Comparison of ENCODE assay signal across 8 cellular contexts in the genomic region with DNA sequence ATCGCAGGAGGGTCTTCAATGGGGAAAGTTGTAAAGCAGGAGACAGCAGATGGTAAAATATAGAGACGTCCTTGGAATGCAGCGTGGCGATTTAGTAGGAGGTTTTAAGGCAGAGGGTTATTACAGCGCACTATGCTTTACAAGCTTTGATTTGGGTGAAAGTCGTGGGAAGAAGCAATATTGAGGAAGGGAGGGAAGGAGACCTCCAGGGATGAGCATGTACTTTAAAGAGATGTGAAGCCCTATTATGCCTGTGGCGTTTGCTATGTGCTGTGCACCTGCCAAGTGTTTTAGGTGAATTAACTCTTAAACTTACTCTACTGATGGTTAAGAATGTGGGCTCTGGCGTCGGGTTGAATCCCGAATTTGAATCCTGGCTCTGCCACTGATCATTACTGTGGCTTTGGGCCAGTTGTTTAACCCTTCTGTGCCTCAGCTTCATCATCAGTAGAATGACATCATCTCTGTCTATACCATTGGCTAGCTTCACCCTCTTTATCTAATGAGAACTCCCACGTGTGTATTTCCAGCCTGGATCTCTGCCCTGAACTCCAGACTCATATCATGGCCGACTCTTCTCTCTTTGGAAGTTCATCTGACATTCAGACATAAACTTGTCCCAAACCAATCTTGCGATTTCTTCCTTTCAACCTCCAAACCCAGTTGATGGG. TPM values are rescaled to one million over a fixed set of nuclear protein-coding genes. Genes with fewer than 3 reads are reported as not detected.
DNase-seq lines count a peak whose midpoint lies in the region; ATAC-seq and TF ChIP-seq lines count a peak whose summit lies in the region.

No MANE protein-coding gene starts in this region.

- H3K27ac ChIP-seq in PC-3 (ENCODE audit: low read length) (no peak overlapping the region), fibroblast of lung (ENCODE audit: insufficient read depth, low read length) (peak overlapping the region; percentile 53), rectal smooth muscle tissue (ENCODE audit: low read depth, low read length) (peak overlapping the region; percentile 62)

- POLR2A ChIA-PET in PC-3 (lab: Charles Lee; ENCODE audit: unreplicated experiment): no interaction called here

- peak overlapping the region; percentile 76 for H2AFZ ChIP-seq in PC-3 (ENCODE audit: low read length)
- peak overlapping the region; percentile 37 for H2AFZ ChIP-seq in fibroblast of lung (ENCODE audit: low read length)

- H3K9me2 ChIP-seq in PC-3 (replicated peaks; ENCODE audit: low read length): no peaks in the 10 kb centered on the region

- DNase-seq in ELR (ENCODE audit: low read depth): peak; percentile 44
- DNase-seq in PC-3: no peak
- DNase-seq in fibroblast of lung (ENCODE audit: low read depth in 2 of 2): peak in 1 of 2 donors; percentile 67
- DNase-seq in COLO829 (ENCODE audit: low spot score): no peak
- DNase-seq in GM20000 (ENCODE audit: low spot score): no peak
- no peak for DNase-seq in NCI-H128 (lab: John Stamatoyannopoulos, UW; ENCODE audit: unreplicated experiment)

- H3K79me2 ChIP-seq in PC-3 (ENCODE audit: low read length): peaks cover 10% of the 10 kb centered on the region; the same call in 1 of the 2 replicates
- no peaks in the 10 kb centered on the region for H3K79me2 ChIP-seq in fibroblast of lung (ENCODE audit: control insufficient read depth, insufficient read depth, low read length)

- H3K4me2 ChIP-seq in PC-3 (ENCODE audit: low read length) (peak overlapping the region; percentile 85), fibroblast of lung (ENCODE audit: extremely low read depth, insufficient read depth, low read length) (peak overlapping the region; percentile 64)

- CTCF ChIA-PET in PC-3 (lab: Charles Lee): interaction anchor here (0.7 kb wide), 1 partner anchor 14 kb away, joined by 3 read pairs; no protein-coding TSS in a partner anchor

- no peaks in the 10 kb centered on the region for H3K9me3 ChIP-seq in PC-3 (ENCODE audit: low read length)
- no peaks in the 10 kb centered on the region for H3K9me3 ChIP-seq in fibroblast of lung (ENCODE audit: control insufficient read depth, insufficient read depth, low read depth, low read length)

- H4K20me1 ChIP-seq in PC-3 (ENCODE audit: low read length) (no peaks in the 10 kb centered on the region), fibroblast of lung (ENCODE audit: control insufficient read depth, extremely low read depth, insufficient read depth, low read length) (no peaks in the 10 kb centered on the region)

- H3K36me3 ChIP-seq in PC-3 (ENCODE audit: low read depth, low read length): no peaks in the 10 kb centered on the region
- H3K36me3 ChIP-seq in fibroblast of lung (ENCODE audit: control insufficient read depth, insufficient read depth, low read length): peaks cover 3% of the 10 kb centered on the region
- H3K36me3 ChIP-seq in rectal smooth muscle tissue (ENCODE audit: control insufficient read depth, insufficient read depth, low read length): peaks cover 5% of the 10 kb centered on the region

- TF ChIP-seq CTCF in PC-3 (conservative IDR thresholded peaks at IDR 0.05; ENCODE audit: low read depth, low read length): no peak
- TF ChIP-seq CTCF in fibroblast of lung (conservative IDR thresholded peaks at IDR 0.05 in 1 of 2, IDR thresholded peaks at IDR 0.05 in 1 of 2; ENCODE audit: low read depth in 1 of 2, low read length in 2 of 2): no peak
- no peak for TF ChIP-seq CTCF in GM20000 (IDR thresholded peaks at IDR 0.05; ENCODE audit: extremely low read depth, missing control alignments)

- H3K9ac ChIP-seq in PC-3 (ENCODE audit: low read length): peak overlapping the region; percentile 91
- H3K9ac ChIP-seq in fibroblast of lung (ENCODE audit: insufficient read depth, low read length): peak overlapping the region; percentile 51
- peak overlapping the region; percentile 29 for H3K9ac ChIP-seq in rectal smooth muscle tissue (ENCODE audit: low read length)

- intact Hi-C loops in PC-3 (cut with micrococcal nuclease): loop anchor here (10.0 kb wide), 1 partner anchor 71 kb away; no protein-coding TSS in a partner anchor

- no peaks in the 10 kb centered on the region for H3F3A ChIP-seq in PC-3 (ENCODE audit: low read length, unreplicated experiment)

- no peaks in the 10 kb centered on the region; the same call in 1 of the 2 replicates for H3K4me1 ChIP-seq in PC-3 (ENCODE audit: insufficient read depth, low read length)
- H3K4me1 ChIP-seq in fibroblast of lung (ENCODE audit: control insufficient read depth, extremely low read depth, insufficient read depth, low read length): peaks cover 2% of the 10 kb centered on the region
- H3K4me1 ChIP-seq in rectal smooth muscle tissue (ENCODE audit: control insufficient read depth, insufficient read depth, low read length): peaks cover 6% of the 10 kb centered on the region

- H3K27me3 ChIP-seq in PC-3 (ENCODE audit: low read length) (no peaks in the 10 kb centered on the region), fibroblast of lung (ENCODE audit: control insufficient read depth, insufficient read depth, low read length) (no peaks in the 10 kb centered on the region), rectal smooth muscle tissue (ENCODE audit: control insufficient read depth, insufficient read depth, low read length) (peaks cover 3% of the 10 kb centered on the region)

- ATAC-seq in PC-3 (no peak), GM18502 (IDR thresholded peaks at IDR 0.05; ENCODE audit: poor library complexity, unreplicated experiment) (no peak)

- TSS peak; percentile 65 for BruUV-seq in PC-3 (replicated peaks; lab: Mats Ljungman, UMichigan)

- H3K4me3 ChIP-seq in PC-3 (ENCODE audit: low read length) (peak overlapping the region; percentile 95), fibroblast of lung (replicated peaks in 1 of 4; ENCODE audit: control extremely low read depth in 1 of 4, insufficient read depth in 1 of 4, low read depth in 3 of 4, low read length in 4 of 4) (peak overlapping the region; percentile 66 to 93 (median 80)), rectal smooth muscle tissue (ENCODE audit: low read length) (peak overlapping the region; percentile 88)

RNA-seq across cellular contexts. Expression of a gene that starts 0.6 kb away (rescaled TPM):
- 6.3 and 7.7 TPM in 2 replicates for total RNA-seq in PC-3 (2014; rRNA removed)
- total RNA-seq in fibroblast of lung: 5.6 and 8.9 TPM in 2 replicates
- polyA plus RNA-seq in fibroblast of lung: 4.5 and 5.0 TPM in 2 replicates
- polyA plus RNA-seq in fibroblast of lung (2012): 7.3 and 10.1 TPM in 2 replicates
- polyA minus RNA-seq in fibroblast of lung (ENCODE audit: low replicate concordance): 5.7 and 8.8 TPM in 2 replicates

RNA-seq across cellular contexts. Expression of a gene that starts 22.2 kb away (rescaled TPM):
- total RNA-seq in PC-3 (2014; rRNA removed) (0.06 TPM in 1 of 2 replicates, not detected in the other), fibroblast of lung (not detected in 2 replicates)
- polyA plus RNA-seq in fibroblast of lung: 0.01 and 0.03 TPM in 2 replicates
- 0.03 and 0.12 TPM in 2 replicates for polyA plus RNA-seq in fibroblast of lung (2012)
- polyA minus RNA-seq in fibroblast of lung (ENCODE audit: low replicate concordance): 0.04 TPM in 1 of 2 replicates, not detected in the other

RNA-seq across cellular contexts. Expression of a gene that starts 27.0 kb away (rescaled TPM):
- not detected in 2 replicates for total RNA-seq in PC-3 (2014; rRNA removed)
- not detected in 2 replicates for total RNA-seq in fibroblast of lung
- polyA plus RNA-seq in fibroblast of lung: not detected in 2 replicates
- not detected in 2 replicates for polyA plus RNA-seq in fibroblast of lung (2012)
- not detected in 2 replicates for polyA minus RNA-seq in fibroblast of lung (ENCODE audit: low replicate concordance)

RNA-seq across cellular contexts. Expression of a gene that starts 45.0 kb away (rescaled TPM):
- not detected in 2 replicates for total RNA-seq in PC-3 (2014; rRNA removed)
- total RNA-seq in fibroblast of lung: not detected in 2 replicates
- polyA plus RNA-seq in fibroblast of lung: not detected in 2 replicates
- not detected in 2 replicates for polyA plus RNA-seq in fibroblast of lung (2012)
- not detected in 2 replicates for polyA minus RNA-seq in fibroblast of lung (ENCODE audit: low replicate concordance)

Comparison
In these comparisons a context has a peak if more than half of its experiments do, and no peak if none do; other contexts are left out.
1. H3K9ac ChIP-seq: peak in every context shown above with its lines; median percentile 91 in PC-3; 51 in fibroblast of lung; 29 in rectal smooth muscle tissue.